ENCODE assay signal across 1 cellular context in genomic region chr4:144695721-144696120, GRCh38.
TF ChIP-seq lines count a peak whose summit lies in the region.

No MANE protein-coding gene starts in this region.

TF ChIP-seq in endothelial cell of umbilical vein, 7 proteins besides CTCF, POLR2A, EP300 and RAD21 (continued from another document):
- TF ChIP-seq MYC (IDR thresholded peaks at IDR 0.05; ENCODE audit: low read depth, low read length) (no peak), EZH2 (IDR thresholded peaks at IDR 0.05; ENCODE audit: borderline replicate concordance, low read depth, low read length, severe bottlenecking) (no peak), FOS (IDR thresholded peaks at IDR 0.05; ENCODE audit: borderline replicate concordance, insufficient read depth, low read length) (no peak), MAX (IDR thresholded peaks at IDR 0.05; ENCODE audit: insufficient read depth, insufficient read length) (no peak)
